16 cellular contexts compared by ENCODE assay signal in the genomic region with DNA sequence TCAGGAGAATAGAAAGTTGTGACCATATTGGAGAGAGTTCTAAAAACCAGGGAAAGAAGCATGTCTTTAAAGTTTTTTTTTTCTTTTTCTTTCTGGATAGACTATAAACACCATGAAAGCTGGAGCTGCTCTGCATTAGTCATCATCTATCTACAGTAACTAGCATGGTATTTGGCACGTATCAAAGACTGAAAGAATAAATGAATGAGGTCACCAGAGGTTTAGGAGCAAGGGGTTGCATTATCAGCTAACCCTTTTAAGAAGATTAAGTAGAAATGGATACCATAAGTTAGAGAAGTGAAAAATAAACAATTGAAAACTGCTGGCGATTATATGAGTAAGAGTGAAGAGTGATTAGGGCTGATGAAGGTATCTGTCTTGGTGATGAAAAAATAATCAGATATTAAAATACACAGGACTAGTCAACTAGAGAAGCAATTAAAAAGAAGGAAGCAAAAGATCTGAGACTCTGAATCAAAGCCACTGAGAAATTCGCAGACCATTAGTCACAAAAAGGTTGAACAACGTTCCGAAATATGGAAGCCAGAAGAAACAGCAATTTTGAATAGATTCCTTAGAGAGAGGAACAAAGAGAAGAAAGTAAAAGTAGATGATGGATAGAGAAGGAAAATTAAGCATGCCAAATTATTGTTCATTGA.
A peak's percentile ranks its signal among the peaks of the same experiment; 100 is the strongest.
DNase-seq lines count a peak whose midpoint lies in the region; ATAC-seq, FAIRE-seq and TF ChIP-seq lines count a peak whose summit lies in the region.
"Had no signal": no experiment of that assay in that cellular context is flagged by ENCODE, and none has a peak within 500 bp of the region (broad histone marks: within the 10 kb centered on the region; RNA-seq: fewer than 3 reads in every experiment).

No MANE protein-coding gene starts in this region.

- H4K20me1 ChIP-seq in IMR-90 (ENCODE audit: insufficient read depth, low read length), result no peaks in the 10 kb centered on the region

- peak; percentile 62 for DNase-seq in AG09309 (ENCODE audit: low read depth)
- DNase-seq in IMR-90, result peak; percentile 92
- peak; percentile 90 for DNase-seq in bronchial epithelial cell (ENCODE audit: low read depth)
- peak; percentile 46 for DNase-seq in mesenchymal stem cell
- no peak for DNase-seq in naive thymus-derived CD4-positive, alpha-beta T cell
- no peak for DNase-seq in NCI-H1436 treated with DMSO at 0.1 percent for 48 hours (lab: John Stamatoyannopoulos, UW)
- no peak for DNase-seq in left colon
- no peak for DNase-seq in activated T-cell treated with anti-CD3 and anti-CD28 coated beads, Interleukin-2, amount 50 U/mL, for 1 hour
- DNase-seq: activated naive CD8-positive, alpha-beta T cell treated with anti-CD3 and anti-CD28 coated beads, Interleukin-2, amount 10 ng/mL, durations not matched to agents 7 days and 5 days; CD4-positive, CD25-positive, alpha-beta regulatory T cell; endodermal cell; H7; KBM-7; naive B cell; NCI-H2081; stimulated activated CD8-positive, alpha-beta memory T cell treated with anti-CD3 and anti-CD28 coated beads, Interleukin-4, amount 100 ng/mL, for 48 hours had no signal

- no peaks in the 10 kb centered on the region for H3K9me3 Mint-ChIP-seq in naive thymus-derived CD4-positive, alpha-beta T cell
- H3K9me3 Mint-ChIP-seq: endodermal cell had no signal

- peak overlapping the region; percentile 78 for H2BK5ac ChIP-seq in IMR-90 (ENCODE audit: low read depth, low read length, poor library complexity, severe bottlenecking)
- no peak overlapping the region for H2BK5ac ChIP-seq in mesenchymal stem cell (ENCODE audit: low read depth, low read length, poor library complexity, severe bottlenecking)

- FAIRE-seq in bronchial epithelial cell (lab: Jason Lieb, UNC), result no peak

- H3K4ac ChIP-seq in IMR-90 (ENCODE audit: low read depth, low read length), result no peak overlapping the region; the same call in 1 of the 2 replicates
- H3K4ac ChIP-seq in mesenchymal stem cell (ENCODE audit: low read depth in 1 of 2, low read length in 2 of 2), result no peak overlapping the region

- H2BK15ac ChIP-seq in IMR-90 (ENCODE audit: low read depth, low read length), result no peak overlapping the region; the same call in 2 of the 3 replicates
- no peak overlapping the region for H2BK15ac ChIP-seq in mesenchymal stem cell (ENCODE audit: low read depth, poor library complexity, severe bottlenecking)

- no peak overlapping the region for H2BK12ac ChIP-seq in mesenchymal stem cell (ENCODE audit: low read length in 2 of 2)

- H3K18ac ChIP-seq in IMR-90 (ENCODE audit: low read depth, low read length) (peak overlapping the region; percentile 92), mesenchymal stem cell (ENCODE audit: low read depth in 1 of 2, low read length in 2 of 2) (no peak overlapping the region)

- no peak for TF ChIP-seq POLR2A in IMR-90 (IDR thresholded peaks at IDR 0.05; ENCODE audit: low read depth, low read length)

- no peak overlapping the region for H2AK9ac ChIP-seq in IMR-90 (replicated peaks; ENCODE audit: low read depth, low read length, poor library complexity)

- H3K27ac Mint-ChIP-seq in naive thymus-derived CD4-positive, alpha-beta T cell, result no peak overlapping the region
- H3K27ac Mint-ChIP-seq: activated naive CD8-positive, alpha-beta T cell treated with anti-CD3 and anti-CD28 coated beads, Interleukin-2, amount 10 ng/mL, durations not matched to agents 7 days and 5 days; endodermal cell had no signal

- H2BK120ac ChIP-seq in IMR-90 (ENCODE audit: low read depth, low read length) (0 out of 2 replicates have a peak overlapping the region, but pooled peaks have one; percentile 60), mesenchymal stem cell (ENCODE audit: low read depth, low read length) (no peak overlapping the region)

- peaks cover 0 to 20% (median 17%) of the 10 kb centered on the region in 5 donors for H3K36me3 Mint-ChIP-seq in naive thymus-derived CD4-positive, alpha-beta T cell
- H3K36me3 Mint-ChIP-seq: naive B cell had no signal

- POLR2A ChIA-PET in IMR-90 (lab: Charles Lee; ENCODE audit: unreplicated experiment), result no interaction called here
- POLR2A ChIA-PET in naive thymus-derived CD4-positive, alpha-beta T cell (lab: Charles Lee), result no interaction called here

- H3K23ac ChIP-seq in IMR-90 (ENCODE audit: low read depth, low read length) (no peak overlapping the region), mesenchymal stem cell (ENCODE audit: low read length in 2 of 2) (no peak overlapping the region)

- H3K79me1 ChIP-seq in IMR-90 (ENCODE audit: low read depth in 1 of 2, low read length in 2 of 2) (peaks cover 0 to 5% of the 10 kb centered on the region in 2 experiments; a peak in 1 of 4 replicates), mesenchymal stem cell (replicated peaks; ENCODE audit: low read length, poor library complexity, severe bottlenecking) (no peaks in the 10 kb centered on the region)

- peaks cover 0 to 4% (median 0%) of the 10 kb centered on the region in 7 donors for H3K4me1 Mint-ChIP-seq in naive thymus-derived CD4-positive, alpha-beta T cell
- H3K4me1 Mint-ChIP-seq: activated naive CD8-positive, alpha-beta T cell treated with anti-CD3 and anti-CD28 coated beads, Interleukin-2, amount 10 ng/mL, durations not matched to agents 7 days and 5 days had no signal

- no peak overlapping the region for H2AK5ac ChIP-seq in IMR-90 (ENCODE audit: low read depth, low read length)
- no peak overlapping the region for H2AK5ac ChIP-seq in mesenchymal stem cell (ENCODE audit: low read length, severe bottlenecking)

- WGBS in IMR-90 (ENCODE audit: extremely low coverage in 2 of 2, insufficient read length in 1 of 2), 2 experiments, result 17% methylated on average over 3 of the region's 5 CpGs; no CpG with 5 or more reads in 1 of the 2 experiments
- 79% methylated on average over 5 of the region's 5 CpGs for WGBS in mesenchymal stem cell

- ATAC-seq in IMR-90 (ENCODE audit: low read depth), result peak; percentile 91
- ATAC-seq in naive thymus-derived CD4-positive, alpha-beta T cell, result no peak
- no peak for ATAC-seq in left colon

- no TSS peak for BruUV-seq in IMR-90 (replicated peaks; lab: Mats Ljungman, UMichigan)

- H2BK20ac ChIP-seq in IMR-90 (ENCODE audit: low read depth, low read length), result no peak overlapping the region

- peak overlapping the region; percentile 88; the same call in 1 of the 2 replicates for H4K5ac ChIP-seq in IMR-90 (ENCODE audit: low read depth, low read length)

- no peak overlapping the region for H3K4me3 Mint-ChIP-seq in naive thymus-derived CD4-positive, alpha-beta T cell
- H3K4me3 Mint-ChIP-seq: activated naive CD8-positive, alpha-beta T cell treated with anti-CD3 and anti-CD28 coated beads, Interleukin-2, amount 10 ng/mL, durations not matched to agents 7 days and 5 days; endodermal cell; naive B cell had no signal

- no peak overlapping the region for H3K9ac ChIP-seq in IMR-90 (ENCODE audit: low read depth, low read length)
- no peak overlapping the region for H3K9ac ChIP-seq in mesenchymal stem cell (ENCODE audit: low read length)

- H3K27me3 ChIP-seq in IMR-90 (ENCODE audit: control insufficient read depth, insufficient read depth, low read length), result no peaks in the 10 kb centered on the region
- H3K27me3 ChIP-seq in bronchial epithelial cell (ENCODE audit: control insufficient read depth, insufficient read depth, low read length), result no peaks in the 10 kb centered on the region
- no peaks in the 10 kb centered on the region for H3K27me3 ChIP-seq in mesenchymal stem cell (ENCODE audit: control insufficient read depth in 1 of 2, insufficient read depth in 1 of 2, low read length in 2 of 2)
- no peaks in the 10 kb centered on the region for H3K27me3 ChIP-seq in naive thymus-derived CD4-positive, alpha-beta T cell (ENCODE audit: control insufficient read depth in 2 of 2, insufficient read depth in 2 of 2, low read length in 2 of 2)

- intact Hi-C loops in IMR-90 (cut with micrococcal nuclease), result loop anchor here (2.0 to 10.0 kb wide), 3 partner anchors 76 to 190 kb away; no protein-coding TSS in a partner anchor
- intact Hi-C loops in naive thymus-derived CD4-positive, alpha-beta T cell (cut with micrococcal nuclease), result no loop called here
- intact Hi-C loops in left colon (cut with DNase I, micrococcal nuclease), result no loop called here

- H4K8ac ChIP-seq in IMR-90 (ENCODE audit: low read depth in 2 of 2, low read length in 2 of 2) (peak overlapping the region; percentile 13 to 64; a peak in 2 of 4 replicates), mesenchymal stem cell (ENCODE audit: low read length) (no peak overlapping the region)

- TF ChIP-seq CTCF in AG09309 (IDR thresholded peaks at IDR 0.05; ENCODE audit: control insufficient read depth, insufficient read depth, low read depth, low read length, missing control alignments), result no peak
- TF ChIP-seq CTCF in IMR-90 (conservative IDR thresholded peaks at IDR 0.05; ENCODE audit: low read depth, low read length), result no peak
- TF ChIP-seq CTCF in bronchial epithelial cell (IDR thresholded peaks at IDR 0.05; ENCODE audit: insufficient read depth, low read length, severe bottlenecking), result no peak

- H3K14ac ChIP-seq in IMR-90 (replicated peaks; ENCODE audit: low read depth, low read length), result 0 out of 2 replicates have a peak overlapping the region, but pooled peaks have one; percentile 2
- no peak overlapping the region for H3K14ac ChIP-seq in mesenchymal stem cell (ENCODE audit: low read length in 2 of 2)

- H3K4me2 ChIP-seq in IMR-90 (ENCODE audit: low read depth, low read length), result peak overlapping the region; percentile 65
- H3K4me2 ChIP-seq in mesenchymal stem cell (ENCODE audit: low read length, poor library complexity, severe bottlenecking), result no peak overlapping the region

- H3K27ac ChIP-seq in IMR-90 (ENCODE audit: insufficient read depth, low read length) (peak overlapping the region; percentile 44; the same call in 1 of the 2 replicates), mesenchymal stem cell (ENCODE audit: low read length, poor library complexity, severe bottlenecking) (no peak overlapping the region)
- no peak overlapping the region for H3K27ac ChIP-seq in naive thymus-derived CD4-positive, alpha-beta T cell (ENCODE audit: low read depth, low read length)

- no peaks in the 10 kb centered on the region for H3K9me3 ChIP-seq in IMR-90 (ENCODE audit: control insufficient read depth, insufficient read depth, low read length)
- H3K9me3 ChIP-seq in mesenchymal stem cell (ENCODE audit: control insufficient read depth, low read length), result no peaks in the 10 kb centered on the region
- no peaks in the 10 kb centered on the region for H3K9me3 ChIP-seq in naive thymus-derived CD4-positive, alpha-beta T cell (ENCODE audit: control insufficient read depth in 2 of 3, low read length in 3 of 3)

- CTCF ChIA-PET in IMR-90 (lab: Yijun Ruan, JAX), result interaction anchor here (0.7 to 1.3 kb wide), 4 partner anchors 123 to 667 kb away, joined by 3 to 4 read pairs (median 3); no protein-coding TSS in a partner anchor
- CTCF ChIA-PET in naive thymus-derived CD4-positive, alpha-beta T cell (lab: Charles Lee), result interaction anchor here (0.5 to 0.9 kb wide), 3 partner anchors 11 to 271 kb away, joined by 3 to 5 read pairs (median 3); no protein-coding TSS in a partner anchor

- dilution Hi-C loops in IMR-90 (cut with HindIII; ENCODE audit: low sequenced_read_pairs, unreplicated experiment), result no loop called here

- no peak for TF ChIP-seq RAD21 in IMR-90 (IDR thresholded peaks at IDR 0.05; ENCODE audit: low read length)

- H2AFZ ChIP-seq in IMR-90 (replicated peaks; ENCODE audit: low read length, poor library complexity), result no peak overlapping the region
- no peak overlapping the region for H2AFZ ChIP-seq in mesenchymal stem cell (ENCODE audit: low read depth, low read length)

- H3K56ac ChIP-seq in IMR-90 (ENCODE audit: extremely low read depth, insufficient read depth, low read length), result no peak overlapping the region

- peak overlapping the region; percentile 77; the same call in 1 of the 2 replicates for H4K91ac ChIP-seq in IMR-90 (ENCODE audit: insufficient read depth, low read depth, low read length)
- H4K91ac ChIP-seq in mesenchymal stem cell (ENCODE audit: low read length), result no peak overlapping the region

- H3K36me3 ChIP-seq in IMR-90 (ENCODE audit: control insufficient read depth, insufficient read depth, low read length), result no peaks in the 10 kb centered on the region
- no peaks in the 10 kb centered on the region for H3K36me3 ChIP-seq in bronchial epithelial cell (ENCODE audit: control insufficient read depth, insufficient read depth, low read length)
- H3K36me3 ChIP-seq in mesenchymal stem cell (ENCODE audit: control insufficient read depth in 1 of 2, insufficient read depth in 2 of 2, low read depth in 1 of 2, low read length in 2 of 2), result no peaks in the 10 kb centered on the region
- H3K36me3 ChIP-seq in naive thymus-derived CD4-positive, alpha-beta T cell (ENCODE audit: control insufficient read depth in 2 of 3, insufficient read depth in 3 of 3, low read length in 3 of 3), result no peaks in the 10 kb centered on the region

- no peaks in the 10 kb centered on the region for H3K27me3 Mint-ChIP-seq in naive thymus-derived CD4-positive, alpha-beta T cell
- H3K27me3 Mint-ChIP-seq: activated naive CD8-positive, alpha-beta T cell treated with anti-CD3 and anti-CD28 coated beads, Interleukin-2, amount 10 ng/mL, durations not matched to agents 7 days and 5 days; CD4-positive, CD25-positive, alpha-beta regulatory T cell; naive B cell had no signal

- in situ Hi-C loops in IMR-90 (cut with MboI; ENCODE audit: low sequenced_read_pairs), result no loop called here

- H3K4me3 ChIP-seq in AG09309 (ENCODE audit: control insufficient read depth, low read depth, low read length) (no peak overlapping the region), IMR-90 (ENCODE audit: insufficient read depth, low read depth, low read length) (no peak overlapping the region), bronchial epithelial cell (ENCODE audit: low read depth, low read length) (no peak overlapping the region), mesenchymal stem cell (ENCODE audit: insufficient read depth in 1 of 2, low read depth in 1 of 2, low read length in 2 of 2) (no peak overlapping the region)
- H3K4me3 ChIP-seq in naive thymus-derived CD4-positive, alpha-beta T cell (ENCODE audit: low read length), result no peak overlapping the region

- H3K4me1 ChIP-seq in IMR-90 (ENCODE audit: control insufficient read depth, insufficient read depth, low read length) (peaks cover 14% of the 10 kb centered on the region), mesenchymal stem cell (ENCODE audit: control insufficient read depth, insufficient read depth, low read depth, low read length) (peaks cover 3% of the 10 kb centered on the region)
- no peaks in the 10 kb centered on the region for H3K4me1 ChIP-seq in naive thymus-derived CD4-positive, alpha-beta T cell (ENCODE audit: control insufficient read depth in 2 of 2, insufficient read depth in 2 of 2, low read length in 2 of 2)

- peaks cover 7% of the 10 kb centered on the region for H3K9me1 ChIP-seq in IMR-90 (ENCODE audit: insufficient read depth, low read length)

Comparison
In these comparisons a context has a peak if more than half of its experiments do, and no peak if none do; other contexts are left out.
1. DNase-seq: peak in AG09309 (single experiment), IMR-90 (single experiment), bronchial epithelial cell (single experiment) and mesenchymal stem cell (single experiment); none in naive thymus-derived CD4-positive, alpha-beta T cell (0 of 9), NCI-H1436 treated with DMSO at 0.1 percent for 48 hours (single experiment), left colon (0 of 2) and activated T-cell treated with anti-CD3 and anti-CD28 coated beads, Interleukin-2, amount 50 U/mL, for 1 hour (single experiment).